Comparison of ENCODE assay signal across 23 cellular contexts in the genomic region with DNA sequence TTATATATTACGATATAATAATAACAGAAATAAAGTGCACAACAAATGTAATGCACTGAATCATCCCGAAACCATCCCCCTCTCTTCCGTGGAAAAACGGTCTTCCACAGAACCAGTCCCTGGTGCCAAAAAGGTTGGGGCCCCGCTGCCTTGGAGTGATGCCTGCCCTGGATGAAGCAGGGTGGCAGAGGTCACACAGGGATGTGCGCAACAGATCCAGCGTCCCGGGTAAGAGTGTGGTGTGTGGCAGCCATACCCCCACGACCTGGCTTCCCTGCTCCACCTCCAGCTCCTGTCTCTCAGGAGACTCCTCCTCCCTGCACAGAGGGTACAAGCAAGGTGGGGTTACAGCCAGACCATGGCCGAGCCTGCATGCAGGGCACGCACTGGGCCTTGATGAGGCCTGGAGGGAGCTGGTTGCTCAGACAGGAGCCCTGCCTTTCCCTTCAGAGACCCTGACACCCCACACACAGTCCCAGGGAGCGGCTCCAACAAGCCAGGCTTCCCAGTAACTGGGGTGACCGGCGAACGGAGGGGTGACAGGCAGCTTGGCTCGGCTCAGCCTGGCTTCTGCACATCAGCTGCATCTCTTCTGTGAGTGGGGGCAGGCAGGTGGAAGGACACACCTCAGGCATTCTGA.
"Had no signal": no experiment of that assay in that cellular context is flagged by ENCODE, and none has a peak within 500 bp of the region (broad histone marks: within the 10 kb centered on the region; RNA-seq: fewer than 3 reads in every experiment).

No MANE protein-coding gene starts in this region.

- H3K36me3 ChIP-seq: adrenal gland had no signal

- H3K27ac ChIP-seq: adrenal gland had no signal

- H3K9me3 ChIP-seq: adrenal gland had no signal

- ATAC-seq: activated T-helper 17 cell treated with anti-CD3 and anti-CD28 coated beads, Interleukin-2, amount 50 U/mL, for 72 hours; K562; PC-3; T-helper 17 cell had no signal

- H3K4me3 ChIP-seq: adrenal gland, K562 had no signal

- DNase-seq: activated B cell treated with CpG ODN at 0.5 μM for 24 hours; activated CD4-positive, alpha-beta memory T cell treated with anti-CD3 and anti-CD28 coated beads for 36 hours; activated CD4-positive, alpha-beta T cell treated with anti-CD3 and anti-CD28 coated beads for 1 hour; activated CD4-positive, alpha-beta T cell treated with anti-CD3 and anti-CD28 coated beads, Interleukin-2, amount 10 ng/mL, durations not matched to agents 7 days and 5 days; activated CD8-positive, alpha-beta memory T cell treated with anti-CD3 and anti-CD28 coated beads for 24 hours; activated naive CD4-positive, alpha-beta T cell treated with anti-CD3 and anti-CD28 coated beads, Interleukin-2, amount 50 U/mL, for 16 hours; activated naive CD8-positive, alpha-beta T cell treated with anti-CD3 and anti-CD28 coated beads, Interleukin-2, amount 10 ng/mL, durations not matched to agents 7 days and 5 days; activated T-cell treated with anti-CD3 and anti-CD28 coated beads, Interleukin-2, amount 50 U/mL, for 48 hours; adrenal gland; anterior cingulate cortex; Karpas-422; MM.1S; NCI-H1105; NCI-H1436; NCI-H1694 treated with DMSO at 0.1 percent for 48 hours; NCI-H2029 treated with DMSO at 0.1 percent for 48 hours; NCI-H446; PC-3; SIG-M5; T-helper 17 cell; T-helper 9 cell had no signal

- H3K27me3 ChIP-seq: adrenal gland had no signal

- H3K4me1 ChIP-seq: adrenal gland had no signal
